ENCODE assay signal across 8 cellular contexts in the genomic region with DNA sequence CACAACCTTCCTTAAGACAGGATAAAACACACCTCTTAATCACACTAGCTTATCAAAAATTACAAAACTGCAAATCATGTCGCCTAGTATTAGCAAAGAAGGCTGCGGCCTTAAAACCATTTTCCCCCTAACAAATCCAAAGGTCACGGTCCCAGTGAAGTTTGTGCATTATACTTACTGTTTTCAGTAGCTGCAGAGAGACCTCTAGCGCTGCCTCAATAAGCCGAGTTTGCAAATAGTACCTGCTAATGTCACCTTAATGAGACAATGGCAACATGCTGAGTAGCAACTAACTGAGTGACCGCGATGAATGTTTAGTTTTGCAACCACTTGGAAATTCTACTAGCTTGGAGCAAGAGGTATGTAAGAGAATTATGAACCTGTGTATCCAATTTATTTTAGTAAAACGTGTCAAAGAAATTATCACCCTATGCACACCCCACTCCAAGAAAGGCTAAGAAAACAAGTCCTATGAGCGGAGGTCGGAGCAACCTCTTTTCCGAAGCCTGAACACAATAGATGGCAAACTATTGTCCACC. TPM values are rescaled to one million over a fixed set of nuclear protein-coding genes. Genes with fewer than 3 reads are reported as not detected.
A peak's percentile ranks its signal among the peaks of the same experiment; 100 is the strongest.
DNase-seq lines count a peak whose midpoint lies in the region; ATAC-seq and TF ChIP-seq lines count a peak whose summit lies in the region.

No MANE protein-coding gene starts in this region.

- peaks cover 54% of the 10 kb centered on the region for H3K79me2 ChIP-seq in OCI-LY1 (ENCODE audit: insufficient read depth, low read length)

- H3K27ac ChIP-seq in CD8-positive, alpha-beta T cell (ENCODE audit: low read depth, low read length), result peak overlapping the region; percentile 79
- peak overlapping the region; percentile 92 for H3K27ac ChIP-seq in OCI-LY1 (ENCODE audit: low read depth, low read length, poor library complexity, severe bottlenecking)
- H3K27ac ChIP-seq in lower lobe of right lung, result peak overlapping the region; percentile 96
- peak overlapping the region; percentile 85 to 97 (median 88) for H3K27ac ChIP-seq in tibial nerve

- no peak for TF ChIP-seq EP300 in tibial nerve (IDR thresholded peaks at IDR 0.05)

- H3K27ac Mint-ChIP-seq in CD8-positive, alpha-beta T cell, result peak overlapping the region; percentile 96

- CTCF ChIA-PET in CD8-positive, alpha-beta T cell (lab: Charles Lee), result interaction anchor here (1.2 to 1.9 kb wide), 4 partner anchors 10 to 121 kb away, joined by 4 to 6 read pairs (median 4); no protein-coding TSS in a partner anchor

- H3K4me3 ChIP-seq in CD8-positive, alpha-beta T cell (ENCODE audit: low read depth, low read length), result peak overlapping the region; percentile 99
- H3K4me3 ChIP-seq in OCI-LY1 (ENCODE audit: low read depth, low read length, poor library complexity, severe bottlenecking) (peak overlapping the region; percentile 72), choroid plexus epithelial cell (ENCODE audit: low read depth, low read length) (peak overlapping the region; percentile 83), lower lobe of right lung (peak overlapping the region; percentile 93), tibial nerve (peak overlapping the region; percentile 45 to 99 (median 92))

- H2AFZ ChIP-seq in OCI-LY1 (ENCODE audit: low read length), result no peak overlapping the region

- TF ChIP-seq POLR2A in tibial nerve (IDR thresholded peaks at IDR 0.05), result no peak

- H3F3A ChIP-seq in OCI-LY1 (ENCODE audit: insufficient read depth, low read length), result no peaks in the 10 kb centered on the region

- peak overlapping the region; percentile 74 for H3K9ac ChIP-seq in OCI-LY1 (ENCODE audit: low read length)

- no peak for ATAC-seq in CD8-positive, alpha-beta T cell
- ATAC-seq in GM21786 (IDR thresholded peaks at IDR 0.05; ENCODE audit: unreplicated experiment), result peak; percentile 24
- ATAC-seq in lower lobe of right lung, result no peak
- ATAC-seq in GM21515 (IDR thresholded peaks at IDR 0.05; ENCODE audit: unreplicated experiment), result no peak

- H3K4me1 ChIP-seq in CD8-positive, alpha-beta T cell (ENCODE audit: insufficient read depth, low read length), result peaks cover 26% of the 10 kb centered on the region
- peaks cover 26% of the 10 kb centered on the region for H3K4me1 ChIP-seq in OCI-LY1 (ENCODE audit: insufficient read depth, low read length, severe bottlenecking)
- peaks cover 47% of the 10 kb centered on the region for H3K4me1 ChIP-seq in lower lobe of right lung
- peaks cover 0 to 42% (median 14%) of the 10 kb centered on the region in 4 donors for H3K4me1 ChIP-seq in tibial nerve

- no peaks in the 10 kb centered on the region for H3K36me3 ChIP-seq in CD8-positive, alpha-beta T cell (ENCODE audit: insufficient read depth, low read length)
- peaks cover 11% of the 10 kb centered on the region; the same call in 1 of the 2 replicates for H3K36me3 ChIP-seq in OCI-LY1 (ENCODE audit: insufficient read depth, low read length)
- H3K36me3 ChIP-seq in lower lobe of right lung, result no peaks in the 10 kb centered on the region
- no peaks in the 10 kb centered on the region for H3K36me3 ChIP-seq in tibial nerve

- peaks cover 43% of the 10 kb centered on the region for H3K4me1 Mint-ChIP-seq in CD8-positive, alpha-beta T cell (ENCODE audit: low read depth)

- 3 to 4% methylated on average over 11 of the region's 11 CpGs for WGBS in tibial nerve, 2 donors

- peak overlapping the region; percentile 84 for H3K4me2 ChIP-seq in OCI-LY1 (ENCODE audit: low read length)

- TF ChIP-seq CTCF in CD8-positive, alpha-beta T cell (IDR thresholded peaks at IDR 0.05), result no peak
- TF ChIP-seq CTCF in OCI-LY1 (IDR thresholded peaks at IDR 0.05; ENCODE audit: low read length), result peak; percentile 53
- peak; percentile 41 for TF ChIP-seq CTCF in choroid plexus epithelial cell (conservative IDR thresholded peaks at IDR 0.05; ENCODE audit: low read depth, low read length)
- no peak for TF ChIP-seq CTCF in lower lobe of right lung (IDR thresholded peaks at IDR 0.05)
- no peak for TF ChIP-seq CTCF in tibial nerve (IDR thresholded peaks at IDR 0.05)

- H3K9me2 ChIP-seq in OCI-LY1 (ENCODE audit: low read depth, low read length), result no peaks in the 10 kb centered on the region

- peaks cover 7% of the 10 kb centered on the region for H3K27me3 Mint-ChIP-seq in CD8-positive, alpha-beta T cell (ENCODE audit: low read depth)

- peak in 3 of 7 experiments; percentile 11 to 27 (median 19) for DNase-seq in CD8-positive, alpha-beta T cell
- DNase-seq in choroid plexus epithelial cell (ENCODE audit: low read depth), result peak; percentile 55
- no peak for DNase-seq in lower lobe of right lung
- DNase-seq in tibial nerve (ENCODE audit: low spot score in 2 of 2), result peak in 1 of 2 donors; percentile 16
- no peak for DNase-seq in stimulated activated CD8-positive, alpha-beta memory T cell treated with anti-CD3 and anti-CD28 coated beads, Interleukin-4, amount 100 ng/mL, for 48 hours

- no peaks in the 10 kb centered on the region for H3K27me3 ChIP-seq in CD8-positive, alpha-beta T cell (ENCODE audit: insufficient read depth, low read length)
- H3K27me3 ChIP-seq in OCI-LY1 (ENCODE audit: insufficient read depth, low read length), result no peaks in the 10 kb centered on the region
- no peaks in the 10 kb centered on the region for H3K27me3 ChIP-seq in lower lobe of right lung (ENCODE audit: low read depth)
- H3K27me3 ChIP-seq in tibial nerve, result no peaks in the 10 kb centered on the region

- no peaks in the 10 kb centered on the region for H4K20me1 ChIP-seq in OCI-LY1 (ENCODE audit: insufficient read depth, low read length)

- no peaks in the 10 kb centered on the region for H3K9me3 ChIP-seq in CD8-positive, alpha-beta T cell (ENCODE audit: low read length)
- H3K9me3 ChIP-seq in OCI-LY1 (ENCODE audit: low read length), result no peaks in the 10 kb centered on the region
- H3K9me3 ChIP-seq in lower lobe of right lung, result no peaks in the 10 kb centered on the region
- no peaks in the 10 kb centered on the region for H3K9me3 ChIP-seq in tibial nerve

- POLR2A ChIA-PET in CD8-positive, alpha-beta T cell (lab: Charles Lee), result interaction anchor here (1.0 to 3.4 kb wide), 8 partner anchors 8 to 1754 kb away, joined by 3 to 29 read pairs (median 7); a partner anchor contains a TSS

- peak overlapping the region; percentile 95 for H3K4me3 Mint-ChIP-seq in CD8-positive, alpha-beta T cell

- intact Hi-C loops in CD8-positive, alpha-beta T cell (cut with DNase I, micrococcal nuclease), result loop anchor here (1.0 to 10.0 kb wide), 15 partner anchors 54 to 1754 kb away; a partner anchor contains a TSS
- intact Hi-C loops in lower lobe of right lung (cut with DNase I), result no loop called here

- peaks cover 12% of the 10 kb centered on the region for H3K36me3 Mint-ChIP-seq in CD8-positive, alpha-beta T cell

- H3K9me3 Mint-ChIP-seq in CD8-positive, alpha-beta T cell, result no peaks in the 10 kb centered on the region

RNA-seq across cellular contexts. Expression of a gene that starts 1.2 kb away (rescaled TPM):
- 10 to 100 TPM; 22.3 to 23.5 TPM for total RNA-seq in CD8-positive, alpha-beta T cell
- total RNA-seq in lower lobe of right lung, result 31.9 TPM
- 10 to 100 TPM; 19.8 to 29.9 (median 23.2) TPM for total RNA-seq in tibial nerve

Comparison
In these comparisons a context has a peak if more than half of its experiments do, and no peak if none do; other contexts are left out.
1. CTCF ChIP-seq: peak in OCI-LY1 (single experiment) and choroid plexus epithelial cell (single experiment); none in CD8-positive, alpha-beta T cell (single experiment), lower lobe of right lung (single experiment) and tibial nerve (0 of 5).
2. Peak in every context shown above with its lines, with median percentiles within 50 percentile points of each other: H3K27ac ChIP-seq and H3K4me3 ChIP-seq.